ENCODE assay signal across 19 cellular contexts in the genomic region with DNA sequence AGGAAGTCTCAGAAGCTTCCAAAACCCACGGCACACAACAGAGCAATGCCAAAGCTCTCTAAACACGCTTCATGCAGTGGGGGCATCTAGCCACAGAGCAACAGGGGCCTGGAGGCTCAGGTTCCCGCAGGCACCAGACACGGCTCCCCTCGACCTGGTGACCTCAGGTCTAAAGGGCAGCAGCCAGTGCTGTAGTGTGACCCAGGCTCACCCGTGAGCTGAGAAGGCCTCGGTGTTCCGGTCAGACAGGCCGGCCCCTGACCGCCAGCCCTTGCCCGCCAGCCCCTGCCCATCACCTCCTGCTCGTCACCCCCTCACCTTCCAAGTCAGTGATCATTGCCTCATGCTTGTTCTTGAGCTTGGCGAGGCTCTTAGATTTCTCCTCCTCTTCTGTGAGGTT.
"Had no signal": no experiment of that assay in that cellular context is flagged by ENCODE, and none has a peak within 500 bp of the region (broad histone marks: within the 10 kb centered on the region; RNA-seq: fewer than 3 reads in every experiment).

No MANE protein-coding gene starts in this region.

- H3K9ac ChIP-seq: neural progenitor cell had no signal

- H3K27me3 ChIP-seq: neural progenitor cell, pancreas, suprapubic skin had no signal

- FAIRE-seq: endothelial cell of umbilical vein, frontal cortex, pancreas, TTC549 had no signal

- H3K27ac Mint-ChIP-seq: activated B cell treated with CpG ODN at 0.5 μM for 24 hours, mesothelial cell of epicardium, neural progenitor cell had no signal

- DNase-seq: activated B cell treated with CpG ODN at 0.5 μM for 24 hours; activated gamma-delta T cell; activated T-cell treated with anti-CD3 and anti-CD28 coated beads, Interleukin-2, amount 50 U/mL, for 1 hour; central memory CD4-positive, alpha-beta T cell; effector CD4-positive, alpha-beta T cell; islet precursor cell; left ventricle myocardium inferior; retina; T-helper 2 cell had no signal

- H2AFZ ChIP-seq: neural progenitor cell had no signal

- H3K9me3 Mint-ChIP-seq: activated B cell treated with CpG ODN at 0.5 μM for 24 hours; mesothelial cell of epicardium; neural progenitor cell; stimulated activated memory B cell treated with anti-CD40 and anti-IgM and Interleukin-4, amounts not matched to agents 10 μg/mL and 1 μg/mL and 100 μg/mL, for 72 hours had no signal

- H3K4me3 ChIP-seq: coronary artery, left ventricle myocardium inferior, neural progenitor cell, pancreas, skin epidermis, suprapubic skin had no signal

- H3K4me3 Mint-ChIP-seq: activated B cell treated with CpG ODN at 0.5 μM for 24 hours; mesothelial cell of epicardium; neural progenitor cell; stimulated activated memory B cell treated with anti-CD40 and anti-IgM and Interleukin-4, amounts not matched to agents 10 μg/mL and 1 μg/mL and 100 μg/mL, for 72 hours had no signal

- H3K4me1 ChIP-seq: neural progenitor cell, pancreas, suprapubic skin had no signal

- H3K27me3 Mint-ChIP-seq: activated B cell treated with CpG ODN at 0.5 μM for 24 hours; stimulated activated memory B cell treated with anti-CD40 and anti-IgM and Interleukin-4, amounts not matched to agents 10 μg/mL and 1 μg/mL and 100 μg/mL, for 72 hours had no signal

- H3K4me1 Mint-ChIP-seq: mesothelial cell of epicardium, neural progenitor cell had no signal

- H3K4me2 ChIP-seq: neural progenitor cell had no signal

- H3K36me3 ChIP-seq: neural progenitor cell had no signal

- H3K27ac ChIP-seq: neural progenitor cell, pancreas, suprapubic skin had no signal

- H3K9me3 ChIP-seq: left ventricle myocardium inferior, pancreas, suprapubic skin had no signal

- ATAC-seq: pancreas; stimulated activated memory B cell treated with anti-CD40 and anti-IgM and Interleukin-4, amounts not matched to agents 10 μg/mL and 1 μg/mL and 100 μg/mL, for 72 hours had no signal
